Comparison of ENCODE assay signal across 21 cellular contexts in genomic region chr12:47862157-47862556, GRCh38.
"Had no signal": no experiment of that assay in that cellular context is flagged by ENCODE, and none has a peak within 500 bp of the region (broad histone marks: within the 10 kb centered on the region; RNA-seq: fewer than 3 reads in every experiment).

No MANE protein-coding gene starts in this region.

- H3K4me3 Mint-ChIP-seq: activated CD8-positive, alpha-beta memory T cell treated with anti-CD3 and anti-CD28 coated beads, Interleukin-2, amount 10 ng/mL, durations not matched to agents 7 days and 5 days; activated naive CD4-positive, alpha-beta T cell treated with anti-CD3 and anti-CD28 coated beads, Interleukin-2, amount 10 ng/mL, durations not matched to agents 7 days and 5 days; activated naive CD8-positive, alpha-beta T cell treated with anti-CD3 and anti-CD28 coated beads, Interleukin-2, amount 10 ng/mL, durations not matched to agents 7 days and 5 days; brain; central memory CD8-positive, alpha-beta T cell had no signal

- DNase-seq: activated CD4-positive, alpha-beta T cell treated with anti-CD3 and anti-CD28 coated beads for 48 hours; activated CD8-positive, alpha-beta memory T cell treated with anti-CD3 and anti-CD28 coated beads, Interleukin-2, amount 10 ng/mL, durations not matched to agents 7 days and 5 days; activated gamma-delta T cell; activated naive CD4-positive, alpha-beta T cell treated with anti-CD3 and anti-CD28 coated beads, Interleukin-2, amount 10 ng/mL, durations not matched to agents 7 days and 5 days; activated naive CD8-positive, alpha-beta T cell treated with anti-CD3 and anti-CD28 coated beads, Interleukin-2, amount 10 ng/mL, durations not matched to agents 7 days and 5 days; MM.1S; NCI-H1105; NCI-H1436; NCI-H1694 treated with DMSO at 0.1 percent for 48 hours; NCI-H2029 treated with DMSO at 0.1 percent for 48 hours; NCI-H345; NCI-H510A; NCI-H526 treated with DMSO at 0.1 percent for 48 hours; NCI-H82; Right ventricle myocardium superior; SJCRH30; SK-N-SH; T-helper 1 cell; WERI-Rb-1 had no signal

- H3K9me3 ChIP-seq: SJCRH30, SK-N-SH had no signal

- H3K4me2 ChIP-seq: SK-N-SH had no signal

- H3K4me1 Mint-ChIP-seq: brain; central memory CD8-positive, alpha-beta T cell had no signal

- H3K27me3 Mint-ChIP-seq: activated CD8-positive, alpha-beta memory T cell treated with anti-CD3 and anti-CD28 coated beads, Interleukin-2, amount 10 ng/mL, durations not matched to agents 7 days and 5 days; activated naive CD4-positive, alpha-beta T cell treated with anti-CD3 and anti-CD28 coated beads, Interleukin-2, amount 10 ng/mL, durations not matched to agents 7 days and 5 days; activated naive CD8-positive, alpha-beta T cell treated with anti-CD3 and anti-CD28 coated beads, Interleukin-2, amount 10 ng/mL, durations not matched to agents 7 days and 5 days; central memory CD8-positive, alpha-beta T cell had no signal

- H3K36me3 ChIP-seq: SJCRH30, WERI-Rb-1 had no signal

- H3K9me3 Mint-ChIP-seq: activated naive CD4-positive, alpha-beta T cell treated with anti-CD3 and anti-CD28 coated beads, Interleukin-2, amount 10 ng/mL, durations not matched to agents 7 days and 5 days; activated naive CD8-positive, alpha-beta T cell treated with anti-CD3 and anti-CD28 coated beads, Interleukin-2, amount 10 ng/mL, durations not matched to agents 7 days and 5 days; brain; central memory CD8-positive, alpha-beta T cell had no signal

- H3K27ac Mint-ChIP-seq: activated CD8-positive, alpha-beta memory T cell treated with anti-CD3 and anti-CD28 coated beads, Interleukin-2, amount 10 ng/mL, durations not matched to agents 7 days and 5 days; activated naive CD4-positive, alpha-beta T cell treated with anti-CD3 and anti-CD28 coated beads, Interleukin-2, amount 10 ng/mL, durations not matched to agents 7 days and 5 days; activated naive CD8-positive, alpha-beta T cell treated with anti-CD3 and anti-CD28 coated beads, Interleukin-2, amount 10 ng/mL, durations not matched to agents 7 days and 5 days; brain had no signal

- H3K27ac ChIP-seq: SJCRH30, WERI-Rb-1 had no signal

- H3K36me3 Mint-ChIP-seq: brain had no signal

- H3K4me3 ChIP-seq: SJCRH30 had no signal

- H3K4me1 ChIP-seq: SJCRH30 had no signal

- H3K9ac ChIP-seq: SK-N-SH had no signal
